Comparison of ENCODE assay signal across 1 cellular context in the genomic region with DNA sequence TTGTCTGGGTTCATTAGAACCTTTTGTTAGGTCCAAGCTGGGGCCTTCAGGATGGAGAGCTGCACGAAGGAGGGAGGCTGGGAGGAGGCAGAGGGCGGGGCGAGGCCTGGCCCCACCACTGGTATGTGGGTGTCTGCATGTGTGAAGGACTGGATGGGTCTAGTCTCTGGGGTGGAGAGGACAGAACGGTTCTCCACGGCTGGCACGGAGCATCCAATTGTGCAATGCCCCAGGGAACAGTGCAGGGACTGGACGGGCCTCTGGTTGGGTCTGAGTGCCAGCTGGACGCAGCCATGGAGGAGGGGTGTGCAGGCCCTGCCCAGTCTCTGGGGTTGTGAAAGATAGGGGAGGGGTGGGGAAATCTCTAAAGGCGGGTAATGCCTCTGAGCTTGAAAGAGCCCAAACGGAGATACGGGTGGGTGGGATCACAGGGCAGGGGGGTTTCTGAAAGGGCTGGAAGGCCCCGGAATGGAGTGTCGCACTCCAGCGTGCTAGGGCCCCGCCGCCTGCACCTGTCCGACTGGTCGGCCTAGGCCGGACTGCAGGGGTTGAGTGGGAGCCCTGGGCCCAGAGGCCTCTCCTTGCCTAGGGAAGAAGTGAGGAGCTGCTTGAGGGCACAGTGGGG.
TF ChIP-seq lines count a peak whose summit lies in the region.

No MANE protein-coding gene starts in this region.

TF ChIP-seq in SK-N-SH, 30 proteins besides CTCF, POLR2A, EP300 and RAD21 (continued from another document):
- TF ChIP-seq, protein P1, sequence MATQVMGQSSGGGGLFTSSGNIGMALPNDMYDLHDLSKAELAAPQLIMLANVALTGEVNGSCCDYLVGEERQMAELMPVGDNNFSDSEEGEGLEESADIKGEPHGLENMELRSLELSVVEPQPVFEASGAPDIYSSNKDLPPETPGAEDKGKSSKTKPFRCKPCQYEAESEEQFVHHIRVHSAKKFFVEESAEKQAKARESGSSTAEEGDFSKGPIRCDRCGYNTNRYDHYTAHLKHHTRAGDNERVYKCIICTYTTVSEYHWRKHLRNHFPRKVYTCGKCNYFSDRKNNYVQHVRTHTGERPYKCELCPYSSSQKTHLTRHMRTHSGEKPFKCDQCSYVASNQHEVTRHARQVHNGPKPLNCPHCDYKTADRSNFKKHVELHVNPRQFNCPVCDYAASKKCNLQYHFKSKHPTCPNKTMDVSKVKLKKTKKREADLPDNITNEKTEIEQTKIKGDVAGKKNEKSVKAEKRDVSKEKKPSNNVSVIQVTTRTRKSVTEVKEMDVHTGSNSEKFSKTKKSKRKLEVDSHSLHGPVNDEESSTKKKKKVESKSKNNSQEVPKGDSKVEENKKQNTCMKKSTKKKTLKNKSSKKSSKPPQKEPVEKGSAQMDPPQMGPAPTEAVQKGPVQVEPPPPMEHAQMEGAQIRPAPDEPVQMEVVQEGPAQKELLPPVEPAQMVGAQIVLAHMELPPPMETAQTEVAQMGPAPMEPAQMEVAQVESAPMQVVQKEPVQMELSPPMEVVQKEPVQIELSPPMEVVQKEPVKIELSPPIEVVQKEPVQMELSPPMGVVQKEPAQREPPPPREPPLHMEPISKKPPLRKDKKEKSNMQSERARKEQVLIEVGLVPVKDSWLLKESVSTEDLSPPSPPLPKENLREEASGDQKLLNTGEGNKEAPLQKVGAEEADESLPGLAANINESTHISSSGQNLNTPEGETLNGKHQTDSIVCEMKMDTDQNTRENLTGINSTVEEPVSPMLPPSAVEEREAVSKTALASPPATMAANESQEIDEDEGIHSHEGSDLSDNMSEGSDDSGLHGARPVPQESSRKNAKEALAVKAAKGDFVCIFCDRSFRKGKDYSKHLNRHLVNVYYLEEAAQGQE (IDR thresholded peaks at IDR 0.05; ENCODE audit: low read depth, low read length), result no peak
- no peak for TF ChIP-seq GABPA (IDR thresholded peaks at IDR 0.05; ENCODE audit: low read depth)
- no peak for TF ChIP-seq POLR2AphosphoS5 (IDR thresholded peaks at IDR 0.05; ENCODE audit: low read depth, low read length)
- no peak for TF ChIP-seq ELF1 (IDR thresholded peaks at IDR 0.05)
- TF ChIP-seq, protein P2, sequence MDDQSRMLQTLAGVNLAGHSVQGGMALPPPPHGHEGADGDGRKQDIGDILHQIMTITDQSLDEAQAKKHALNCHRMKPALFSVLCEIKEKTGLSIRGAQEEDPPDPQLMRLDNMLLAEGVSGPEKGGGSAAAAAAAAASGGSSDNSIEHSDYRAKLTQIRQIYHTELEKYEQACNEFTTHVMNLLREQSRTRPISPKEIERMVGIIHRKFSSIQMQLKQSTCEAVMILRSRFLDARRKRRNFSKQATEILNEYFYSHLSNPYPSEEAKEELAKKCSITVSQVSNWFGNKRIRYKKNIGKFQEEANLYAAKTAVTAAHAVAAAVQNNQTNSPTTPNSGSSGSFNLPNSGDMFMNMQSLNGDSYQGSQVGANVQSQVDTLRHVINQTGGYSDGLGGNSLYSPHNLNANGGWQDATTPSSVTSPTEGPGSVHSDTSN (IDR thresholded peaks at IDR 0.05), result no peak
- TF ChIP-seq RFX5 (IDR thresholded peaks at IDR 0.05; ENCODE audit: low read length), result no peak
